ENCODE assay signal across 25 cellular contexts in the genomic region with DNA sequence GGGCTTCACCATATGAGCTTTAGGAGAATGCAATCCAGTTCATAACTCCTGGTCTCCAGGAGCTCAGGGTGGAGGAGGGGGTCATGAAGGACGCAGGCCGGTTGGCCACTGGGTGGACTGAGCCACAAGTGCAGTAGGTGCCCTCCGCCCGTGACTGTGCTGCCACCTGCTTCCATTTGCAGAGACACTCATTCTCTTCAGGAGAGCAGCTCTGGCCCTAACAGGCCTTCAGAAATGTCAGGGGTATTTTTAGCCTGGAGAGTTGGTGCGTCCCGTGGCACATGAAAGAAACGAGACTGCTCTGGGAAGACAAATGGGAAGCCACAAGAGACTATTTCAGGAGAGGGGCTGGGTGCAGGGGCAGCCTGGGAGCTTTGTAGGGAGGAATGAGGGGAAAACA. TPM values are rescaled to one million over a fixed set of nuclear protein-coding genes. Genes with fewer than 3 reads are reported as not detected.
"Had no signal": no experiment of that assay in that cellular context is flagged by ENCODE, and none has a peak within 500 bp of the region (broad histone marks: within the 10 kb centered on the region; RNA-seq: fewer than 3 reads in every experiment).

No MANE protein-coding gene starts in this region.

- H3K27ac Mint-ChIP-seq: activated CD4-positive, alpha-beta T cell treated with anti-CD3 and anti-CD28 coated beads for 36 hours; activated CD8-positive, alpha-beta T cell treated with anti-CD3 and anti-CD28 coated beads for 36 hours; activated naive CD8-positive, alpha-beta T cell treated with anti-CD3 and anti-CD28 coated beads, Interleukin-2, amount 10 ng/mL, durations not matched to agents 7 days and 5 days; T-helper 17 cell had no signal

- H3K27me3 Mint-ChIP-seq: activated CD4-positive, alpha-beta T cell treated with anti-CD3 and anti-CD28 coated beads for 36 hours had no signal

- H3K4me1 ChIP-seq: adrenal gland had no signal

- H3K4me3 ChIP-seq: adrenal gland, K562 had no signal

- DNase-seq: activated CD4-positive, alpha-beta T cell treated with anti-CD3 and anti-CD28 coated beads for 36 hours; activated CD4-positive, alpha-beta T cell treated with anti-CD3 and anti-CD28 coated beads, Interleukin-2, amount 50 U/mL, for 1 hour; activated CD8-positive, alpha-beta memory T cell treated with anti-CD3 and anti-CD28 coated beads, Interleukin-2, amount 50 U/mL, for 4 hours; activated CD8-positive, alpha-beta T cell treated with anti-CD3 and anti-CD28 coated beads for 36 hours; activated naive CD4-positive, alpha-beta T cell treated with anti-CD3 and anti-CD28 coated beads, Interleukin-2, amount 50 U/mL, for 16 hours; activated naive CD8-positive, alpha-beta T cell treated with anti-CD3 and anti-CD28 coated beads, Interleukin-2, amount 10 ng/mL, durations not matched to agents 7 days and 5 days; adrenal gland; anterior cingulate cortex; central memory CD4-positive, alpha-beta T cell; Karpas-422; MM.1S; NCI-H1105 treated with DMSO at 0.1 percent for 48 hours; NCI-H146; NCI-H187 treated with DMSO at 0.1 percent for 48 hours; NCI-H345; NCI-H510A treated with DMSO at 0.1 percent for 48 hours; NK-92 treated with Interleukin-12 subunit alpha and Interleukin-12 subunit beta, amount 100 ng/mL, for 24 hours; OCI-M1; RPMI8226; SHP77 treated with DMSO at 0.1 percent for 48 hours; T-helper 17 cell; T-helper 9 cell had no signal

- H3K27ac ChIP-seq: adrenal gland had no signal

- H3K4me1 Mint-ChIP-seq: activated CD4-positive, alpha-beta T cell treated with anti-CD3 and anti-CD28 coated beads for 36 hours; activated naive CD8-positive, alpha-beta T cell treated with anti-CD3 and anti-CD28 coated beads, Interleukin-2, amount 10 ng/mL, durations not matched to agents 7 days and 5 days; T-helper 17 cell had no signal

- H3K27me3 ChIP-seq: adrenal gland had no signal

- H3K36me3 Mint-ChIP-seq: activated naive CD8-positive, alpha-beta T cell treated with anti-CD3 and anti-CD28 coated beads, Interleukin-2, amount 10 ng/mL, durations not matched to agents 7 days and 5 days had no signal

- H3K4me3 Mint-ChIP-seq: activated CD4-positive, alpha-beta T cell treated with anti-CD3 and anti-CD28 coated beads for 36 hours; activated CD8-positive, alpha-beta T cell treated with anti-CD3 and anti-CD28 coated beads for 36 hours; activated naive CD8-positive, alpha-beta T cell treated with anti-CD3 and anti-CD28 coated beads, Interleukin-2, amount 10 ng/mL, durations not matched to agents 7 days and 5 days; T-helper 17 cell had no signal

- H3K36me3 ChIP-seq: adrenal gland had no signal

- ATAC-seq: activated CD4-positive, alpha-beta T cell treated with anti-CD3 and anti-CD28 coated beads for 36 hours; activated CD8-positive, alpha-beta T cell treated with anti-CD3 and anti-CD28 coated beads for 36 hours; K562; Panc1; T-helper 17 cell had no signal

RNA-seq across cellular contexts. Expression of a gene that starts 38.9 kb away (rescaled TPM):
- total RNA-seq: K562, SK-MEL-5, T-helper 17 cell had no signal
- polyA plus RNA-seq: K562 had no signal
